In the genomic region with DNA sequence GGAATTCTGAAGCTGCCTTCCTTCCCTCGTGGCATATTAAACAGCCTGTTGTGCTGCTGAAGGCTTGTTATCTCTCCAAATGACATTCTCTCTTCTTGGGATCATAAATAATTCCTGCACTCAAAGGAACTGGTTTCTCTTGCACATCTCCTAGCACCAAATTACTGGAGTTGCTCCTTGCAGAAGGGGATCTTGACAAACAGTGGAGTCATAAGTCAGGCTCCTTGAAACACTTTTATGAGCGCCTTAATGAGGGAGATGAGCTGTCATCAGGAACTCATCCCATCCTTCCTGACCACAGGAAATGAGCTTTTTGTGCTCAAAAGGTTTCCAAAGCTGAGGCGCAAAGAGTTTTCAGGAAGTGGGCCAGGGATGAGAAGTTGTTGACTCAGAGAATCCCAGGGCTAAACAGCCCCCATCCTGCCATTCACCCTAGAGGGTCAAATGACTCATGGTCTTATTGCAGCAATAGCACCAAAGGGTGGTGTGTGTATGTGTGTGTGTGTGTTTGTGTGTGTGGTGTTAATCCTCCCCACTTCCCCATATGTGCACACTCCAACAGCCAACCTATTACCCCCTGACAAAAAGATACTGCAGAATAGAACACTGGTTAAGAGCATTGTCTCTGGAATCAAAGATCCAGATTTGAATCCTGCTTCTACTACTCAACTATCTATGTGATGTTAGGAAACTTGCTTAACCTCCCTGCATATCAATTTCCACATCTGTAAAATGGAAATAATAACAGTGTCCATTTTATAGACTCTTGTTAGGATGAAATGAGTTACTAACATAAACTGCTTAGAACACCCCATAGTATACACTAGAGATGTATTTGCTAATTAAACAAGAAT, we compare ENCODE assay signal across 8 cellular contexts. TPM values are rescaled to one million over a fixed set of nuclear protein-coding genes. Genes with fewer than 3 reads are reported as not detected.
A peak's percentile ranks its signal among the peaks of the same experiment; 100 is the strongest.
DNase-seq lines count a peak whose midpoint lies in the region; ATAC-seq and TF ChIP-seq lines count a peak whose summit lies in the region.

No MANE protein-coding gene starts in this region.

- H3K4me3 ChIP-seq in Karpas-422 (ENCODE audit: low read length) (no peak overlapping the region), brain microvascular endothelial cell (ENCODE audit: low read depth, low read length) (no peak overlapping the region), mesodermal cell (ENCODE audit: extremely low read depth, insufficient read depth, low read length, poor library complexity, severe bottlenecking) (no peak overlapping the region)

- peak; percentile 80 for DNase-seq in AG08396 (ENCODE audit: low spot score)
- DNase-seq in Karpas-422: peak; percentile 41
- peak; percentile 97 for DNase-seq in brain microvascular endothelial cell
- no peak for DNase-seq in NCI-H748 (lab: John Stamatoyannopoulos, UW; ENCODE audit: unreplicated experiment)
- DNase-seq in inferior parietal cortex (ENCODE audit: extremely low spot score): no peak
- DNase-seq in G401 (ENCODE audit: low spot score): no peak

- no peak overlapping the region for H2AFZ ChIP-seq in Karpas-422 (ENCODE audit: low read length)

- H3K27ac ChIP-seq in Karpas-422 (ENCODE audit: low read length): no peak overlapping the region
- H3K27ac ChIP-seq in brain microvascular endothelial cell: peak overlapping the region; percentile 58
- H3K27ac ChIP-seq in mesodermal cell (ENCODE audit: low read depth, low read length, severe bottlenecking): peak overlapping the region; percentile 84

- H3K79me2 ChIP-seq in Karpas-422 (ENCODE audit: low read length): no peaks in the 10 kb centered on the region

- H3K27me3 ChIP-seq in Karpas-422 (ENCODE audit: low read length) (no peaks in the 10 kb centered on the region), brain microvascular endothelial cell (replicated peaks) (no peaks in the 10 kb centered on the region)

- H3K36me3 ChIP-seq in Karpas-422 (ENCODE audit: insufficient read depth, low read length) (no peaks in the 10 kb centered on the region), brain microvascular endothelial cell (replicated peaks) (no peaks in the 10 kb centered on the region), mesodermal cell (ENCODE audit: control insufficient read depth, insufficient read depth, low read length) (no peaks in the 10 kb centered on the region)

- H3K9ac ChIP-seq in Karpas-422 (ENCODE audit: low read length): no peak overlapping the region

- peaks cover 17% of the 10 kb centered on the region for H3K4me1 ChIP-seq in Karpas-422 (ENCODE audit: low read length)
- H3K4me1 ChIP-seq in mesodermal cell (ENCODE audit: control insufficient read depth, insufficient read depth, low read length, poor library complexity, severe bottlenecking): peaks cover 35% of the 10 kb centered on the region

- no peak overlapping the region for H3K4me2 ChIP-seq in Karpas-422 (ENCODE audit: low read depth, low read length, poor library complexity, severe bottlenecking)

- no peak for ATAC-seq in GM19351 (IDR thresholded peaks at IDR 0.05; ENCODE audit: unreplicated experiment)

- H3K9me2 ChIP-seq in Karpas-422 (replicated peaks; ENCODE audit: insufficient read depth, low read length): no peaks in the 10 kb centered on the region

- TF ChIP-seq CTCF in brain microvascular endothelial cell (IDR thresholded peaks at IDR 0.05; ENCODE audit: low read depth, low read length, missing control alignments): no peak

- H3K9me3 ChIP-seq in Karpas-422 (ENCODE audit: low read length) (no peaks in the 10 kb centered on the region), mesodermal cell (ENCODE audit: control insufficient read depth, low read length) (no peaks in the 10 kb centered on the region)

- in situ Hi-C loops in brain microvascular endothelial cell (cut with HindIII; ENCODE audit: low pct_ligation_motif_present, low sequenced_read_pairs) (no loop called here), G401 (cut with HindIII; ENCODE audit: low sequenced_read_pairs) (no loop called here)

- WGBS in mesodermal cell (ENCODE audit: insufficient coverage in 2 of 2), 2 experiments: 38 to 54% methylated on average over 2 to 3 of the region's 3 CpGs

- H4K20me1 ChIP-seq in Karpas-422 (ENCODE audit: insufficient read depth, low read depth, low read length): no peaks in the 10 kb centered on the region

RNA-seq across cellular contexts. Expression of a gene that starts 2.8 kb away (rescaled TPM):
- total RNA-seq in Karpas-422 (2014; rRNA removed; shearing (Covaris generic); ENCODE audit: low replicate concordance): 54.3 and 79.5 TPM in 2 replicates
- 179 TPM for polyA plus RNA-seq in mesodermal cell (2013, experiment 1 of 2)
- 133 TPM for polyA plus RNA-seq in mesodermal cell (2013, experiment 2 of 2)
- 54.6 and 71.9 TPM in 2 replicates for total RNA-seq in G401 (2014; rRNA removed; shearing (Covaris generic))

RNA-seq across cellular contexts. Expression of a gene that starts 38.7 kb away (rescaled TPM):
- 5.0 and 8.4 TPM in 2 replicates for total RNA-seq in Karpas-422 (2014; rRNA removed; shearing (Covaris generic); ENCODE audit: low replicate concordance)
- 4.2 TPM for polyA plus RNA-seq in mesodermal cell (2013, experiment 1 of 2)
- polyA plus RNA-seq in mesodermal cell (2013, experiment 2 of 2): 3.3 TPM
- 5.8 and 7.4 TPM in 2 replicates for total RNA-seq in G401 (2014; rRNA removed; shearing (Covaris generic))

Comparison
In these comparisons a context has a peak if more than half of its experiments do, and no peak if none do; other contexts are left out.
1. DNase-seq: peak in AG08396 (single experiment), Karpas-422 (single experiment) and brain microvascular endothelial cell (single experiment); none in NCI-H748 (single experiment), inferior parietal cortex (single experiment) and G401 (single experiment).